ENCODE assay signal across 1 cellular context in genomic region chr2:11940121-11940743, GRCh38.
TF ChIP-seq lines count a peak whose summit lies in the region.

No MANE protein-coding gene starts in this region.

TF ChIP-seq in GM12878, 131 proteins besides CTCF, POLR2A, EP300 and RAD21 (continued from another document):
- TF ChIP-seq IRF5 (IDR thresholded peaks at IDR 0.05; ENCODE audit: borderline replicate concordance) (no peak), ZNF24 (IDR thresholded peaks at IDR 0.05) (no peak)
